In genomic region chrX:153913701-153914100, GRCh38 we compare ENCODE assay signal across 10 cellular contexts. TPM values are rescaled to one million over a fixed set of nuclear protein-coding genes. Genes with fewer than 3 reads are reported as not detected.
"Had no signal": no experiment of that assay in that cellular context is flagged by ENCODE, and none has a peak within 500 bp of the region (broad histone marks: within the 10 kb centered on the region; RNA-seq: fewer than 3 reads in every experiment).

No MANE protein-coding gene starts in this region.

- ATAC-seq: HCT116, K562 had no signal

- H3K36me3 ChIP-seq: HAP-1 had no signal

- H3K4me1 ChIP-seq: HAP-1 had no signal

- DNase-seq: GM23248, GOT3, H7, HFFc6, IMR-90 had no signal

- H3K4me3 Mint-ChIP-seq: HFFc6 had no signal

- H3K27ac Mint-ChIP-seq: HFFc6 had no signal

- H3K27ac ChIP-seq: GM23248, HL-60 had no signal

- H3K9me3 Mint-ChIP-seq: HFFc6 had no signal

- H3K4me3 ChIP-seq: GM23248, HAP-1, K562 had no signal

- H3K9me3 ChIP-seq: HAP-1 had no signal

RNA-seq across cellular contexts. Expression of gene AVPR2, which starts 9.2 kb away (rescaled TPM):
- total RNA-seq: GM23248, H7, HFFc6, HT-29, IMR-90, K562 had no signal

RNA-seq across cellular contexts. Expression of gene L1CAM, which starts 27.7 kb away (rescaled TPM):
- total RNA-seq: HT-29 had no signal
